ENCODE assay signal across 11 cellular contexts in genomic region chr9:112072721-112073553, GRCh38.
DNase-seq lines count a peak whose midpoint lies in the region; ATAC-seq and TF ChIP-seq lines count a peak whose summit lies in the region.
"Had no signal": no experiment of that assay in that cellular context is flagged by ENCODE, and none has a peak within 500 bp of the region (broad histone marks: within the 10 kb centered on the region; RNA-seq: fewer than 3 reads in every experiment).

No MANE protein-coding gene starts in this region.

- H3K4me3 ChIP-seq in RWPE2 (ENCODE audit: severe bottlenecking) (no peak overlapping the region), gastrocnemius medialis (no peak overlapping the region), Peyer's patch (no peak overlapping the region)

- peak overlapping the region; percentile 21 for H3K27ac ChIP-seq in RWPE2 (ENCODE audit: poor library complexity, severe bottlenecking)
- peak overlapping the region in 3 of 4 donors; percentile 28 to 64 (median 64) for H3K27ac ChIP-seq in gastrocnemius medialis
- peak overlapping the region in 2 of 4 donors; percentile 62 to 80 for H3K27ac ChIP-seq in Peyer's patch

- no peaks in the 10 kb centered on the region for H3K9me3 ChIP-seq in RWPE2 (ENCODE audit: severe bottlenecking)
- H3K9me3 ChIP-seq in gastrocnemius medialis: no peaks in the 10 kb centered on the region
- H3K9me3 ChIP-seq in Peyer's patch: no peaks in the 10 kb centered on the region

- peak; percentile 48 for DNase-seq in ELF-1 (ENCODE audit: low read depth, low spot score)
- no peak for DNase-seq in RWPE2 (ENCODE audit: low spot score)
- DNase-seq in fibroblast of peridontal ligament (ENCODE audit: extremely low read depth): peak; percentile 96
- DNase-seq in gastrocnemius medialis: no peak
- DNase-seq in NOMO-1 treated with dmso at 0.1 percent for 144 hours (lab: John Stamatoyannopoulos, UW; ENCODE audit: unreplicated experiment): no peak
- DNase-seq in NCI-H2081 treated with DMSO at 0.1 percent for 48 hours (lab: John Stamatoyannopoulos, UW): no peak
- no peak for DNase-seq in amygdala (lab: John Stamatoyannopoulos, UW)
- DNase-seq in Peyer's patch: no peak
- DNase-seq: activated naive CD4-positive, alpha-beta T cell treated with anti-CD3 and anti-CD28 coated beads, Interleukin-2, amount 50 U/mL, for 16 hours; Kasumi-1; NCI-H82 had no signal

- ATAC-seq in RWPE2 (ENCODE audit: low read depth) (no peak; the same call in 2 of the 3 replicates), gastrocnemius medialis (no peak)

- no peaks in the 10 kb centered on the region for H3K36me3 ChIP-seq in RWPE2 (ENCODE audit: low read depth)
- H3K36me3 ChIP-seq in gastrocnemius medialis: no peaks in the 10 kb centered on the region
- H3K36me3 ChIP-seq in Peyer's patch: peaks cover 0 to 2% (median 0%) of the 10 kb centered on the region in 3 donors

- no peak for TF ChIP-seq POLR2A in gastrocnemius medialis (IDR thresholded peaks at IDR 0.05)
- TF ChIP-seq POLR2A in Peyer's patch (IDR thresholded peaks at IDR 0.05): no peak

- no peaks in the 10 kb centered on the region for H3K27me3 ChIP-seq in RWPE2 (ENCODE audit: insufficient read depth, poor library complexity, severe bottlenecking)
- no peaks in the 10 kb centered on the region for H3K27me3 ChIP-seq in gastrocnemius medialis
- no peaks in the 10 kb centered on the region for H3K27me3 ChIP-seq in Peyer's patch

- no peaks in the 10 kb centered on the region for H3K4me1 ChIP-seq in RWPE2 (ENCODE audit: insufficient read depth, poor library complexity, severe bottlenecking)
- H3K4me1 ChIP-seq in gastrocnemius medialis: peaks cover 7 to 11% of the 10 kb centered on the region in 2 donors
- H3K4me1 ChIP-seq in Peyer's patch: peaks cover 0 to 31% (median 5%) of the 10 kb centered on the region in 4 donors

- intact Hi-C loops in gastrocnemius medialis (cut with DNase I; ENCODE audit: low total_unique reads): loop anchor here (5.0 kb wide), 1 partner anchor 61 kb away; no protein-coding TSS in a partner anchor

- in situ Hi-C loops in gastrocnemius medialis (cut with MboI; ENCODE audit: low sequenced_read_pairs in 4 of 4): loop anchor here in 3 of 4 donors (10.0 kb wide), 3 partner anchors 168 to 248 kb away; partner anchors contain the start of gene UGCG (in 2 of the 3)

- TF ChIP-seq CTCF in RWPE2 (IDR thresholded peaks at IDR 0.05; ENCODE audit: poor library complexity, severe bottlenecking): no peak
- TF ChIP-seq CTCF in gastrocnemius medialis (IDR thresholded peaks at IDR 0.05 in 4 of 5, conservative IDR thresholded peaks at IDR 0.05 in 1 of 5): no peak
- no peak for TF ChIP-seq CTCF in Peyer's patch (IDR thresholded peaks at IDR 0.05)

Comparison
In these comparisons a context has a peak if more than half of its experiments do, and no peak if none do; other contexts are left out.
1. DNase-seq: peak in ELF-1 (single experiment) and fibroblast of peridontal ligament (single experiment); none in RWPE2 (single experiment), gastrocnemius medialis (0 of 2), NOMO-1 treated with dmso at 0.1 percent for 144 hours (single experiment), NCI-H2081 treated with DMSO at 0.1 percent for 48 hours (single experiment), amygdala (0 of 56) and Peyer's patch (0 of 3).